In genomic region chr18:36131692-36132483, GRCh38 we compare ENCODE assay signal across 13 cellular contexts. TPM values are rescaled to one million over a fixed set of nuclear protein-coding genes. Genes with fewer than 3 reads are reported as not detected.
DNase-seq lines count a peak whose midpoint lies in the region; ATAC-seq, FAIRE-seq and TF ChIP-seq lines count a peak whose summit lies in the region.
"Had no signal": no experiment of that assay in that cellular context is flagged by ENCODE, and none has a peak within 500 bp of the region (broad histone marks: within the 10 kb centered on the region; RNA-seq: fewer than 3 reads in every experiment).

No MANE protein-coding gene starts in this region.

- 0 out of 7 replicates have a peak overlapping the region, but pooled peaks of 1 of the 3 experiments have one; percentile 28 for H3K27ac Mint-ChIP-seq in H9
- peak overlapping the region; percentile 80 for H3K27ac Mint-ChIP-seq in activated naive CD8-positive, alpha-beta T cell

- no peaks in the 10 kb centered on the region for H3K27me3 ChIP-seq in H9 (ENCODE audit: insufficient read depth, low read length)
- H3K27me3 ChIP-seq in liver (ENCODE audit: control insufficient read depth in 4 of 4, insufficient read depth in 4 of 4, low read length in 3 of 4): no peaks in the 10 kb centered on the region
- H3K27me3 ChIP-seq in esophagus muscularis mucosa: no peaks in the 10 kb centered on the region
- H3K27me3 ChIP-seq: gastrocnemius medialis had no signal

- H3K23ac ChIP-seq in H9 (ENCODE audit: insufficient read length, low read depth, low read length): no peak overlapping the region

- H3K4ac ChIP-seq in H9 (ENCODE audit: low read depth, low read length): no peak overlapping the region

- no peak overlapping the region for H3T11ph ChIP-seq in H9 (ENCODE audit: low read length)

- H3K9me3 ChIP-seq in A549 (no peaks in the 10 kb centered on the region), H9 (ENCODE audit: control insufficient read depth, low read depth, low read length) (no peaks in the 10 kb centered on the region), liver (ENCODE audit: control insufficient read depth in 4 of 4, low read length in 3 of 4) (no peaks in the 10 kb centered on the region), esophagus muscularis mucosa (no peaks in the 10 kb centered on the region)
- H3K9me3 ChIP-seq: gastrocnemius medialis had no signal

- H2AFZ ChIP-seq in H9 (ENCODE audit: low read length): no peak overlapping the region

- TF ChIP-seq CTCF in A549 (IDR thresholded peaks at IDR 0.05) (no peak), H9 (conservative IDR thresholded peaks at IDR 0.05) (no peak), liver (IDR thresholded peaks at IDR 0.05; ENCODE audit: low read depth, low read length, missing input control) (no peak), foreskin fibroblast (IDR thresholded peaks at IDR 0.05; ENCODE audit: low read depth, low read length) (no peak), esophagus muscularis mucosa (IDR thresholded peaks at IDR 0.05) (no peak)

- TF ChIP-seq POLR2A in A549 (IDR thresholded peaks at IDR 0.05; ENCODE audit: low read length) (no peak), esophagus muscularis mucosa (IDR thresholded peaks at IDR 0.05; ENCODE audit: low read depth) (no peak)

- H2BK5ac ChIP-seq in H9 (ENCODE audit: insufficient read length, low read length): no peak overlapping the region

- no peaks in the 10 kb centered on the region for H4K20me1 ChIP-seq in H9 (ENCODE audit: control insufficient read depth, insufficient read depth, insufficient read length)

- DNase-seq in A549 (ENCODE audit: low read depth in 1 of 2, low spot score in 1 of 2) (no peak), H9 (no peak), foreskin fibroblast (no peak), G401 (ENCODE audit: low spot score) (no peak), esophagus muscularis mucosa (ENCODE audit: extremely low spot score) (no peak)
- DNase-seq: activated CD4-positive, alpha-beta T cell treated with anti-CD3 and anti-CD28 coated beads, Interleukin-2, amount 50 U/mL, for 4 hours; gastrocnemius medialis; NCI-H2171; SHP77 had no signal

- no peak overlapping the region for H4K5ac ChIP-seq in H9 (ENCODE audit: insufficient read length, low read depth, low read length)

- H3K4me1 Mint-ChIP-seq in H9: peaks cover 29 to 34% of the 10 kb centered on the region in 2 experiments
- H3K4me1 Mint-ChIP-seq in activated naive CD8-positive, alpha-beta T cell (ENCODE audit: low read depth): peaks cover 58% of the 10 kb centered on the region

- H3K9ac ChIP-seq in H9 (ENCODE audit: extremely low read depth, insufficient read length, low read length) (no peak overlapping the region), liver (ENCODE audit: low read depth in 1 of 2, low read length in 2 of 2) (no peak overlapping the region)

- in situ Hi-C loops in G401 (cut with HindIII; ENCODE audit: low sequenced_read_pairs): no loop called here

- TF ChIP-seq EP300 in A549 (IDR thresholded peaks at IDR 0.05) (no peak), esophagus muscularis mucosa (IDR thresholded peaks at IDR 0.05) (no peak)

- peaks cover 5% of the 10 kb centered on the region for H3K79me1 ChIP-seq in H9 (ENCODE audit: insufficient read depth, low read depth, low read length, poor library complexity, severe bottlenecking)

- H2BK12ac ChIP-seq in H9 (ENCODE audit: insufficient read length, low read depth, low read length): no peak overlapping the region

- H3K27ac ChIP-seq in A549: no peak overlapping the region
- no peak overlapping the region for H3K27ac ChIP-seq in H9 (ENCODE audit: insufficient read length, low read depth, low read length)
- peak overlapping the region; percentile 28 to 99 for H3K27ac ChIP-seq in liver (ENCODE audit: low read depth in 1 of 2, low read length in 2 of 2)
- H3K27ac ChIP-seq in esophagus muscularis mucosa (replicated peaks in 1 of 4): no peak overlapping the region

- no peaks in the 10 kb centered on the region; the same call in 1 of the 2 replicates for H3K27me3 Mint-ChIP-seq in H9 (ENCODE audit: low read depth)
- H3K27me3 Mint-ChIP-seq in activated naive CD8-positive, alpha-beta T cell: no peaks in the 10 kb centered on the region

- ATAC-seq in A549 (no peak), GM19023 (IDR thresholded peaks at IDR 0.05; ENCODE audit: unreplicated experiment) (no peak)
- ATAC-seq: gastrocnemius medialis had no signal

- H3K4me2 ChIP-seq in A549 (peak overlapping the region; percentile 75), H9 (ENCODE audit: insufficient read depth, insufficient read length, low read length) (peak overlapping the region; percentile 62)

- H3K36me3 ChIP-seq in liver (ENCODE audit: control insufficient read depth in 4 of 4, insufficient read depth in 3 of 4, low read depth in 1 of 4, low read length in 3 of 4) (peaks cover 0 to 8% (median 3%) of the 10 kb centered on the region in 4 donors), esophagus muscularis mucosa (peaks cover 2 to 22% (median 11%) of the 10 kb centered on the region in 4 donors)

- peaks cover 18 to 26% (median 24%) of the 10 kb centered on the region in 3 experiments; a peak in 6 of 7 replicates for H3K36me3 Mint-ChIP-seq in H9 (ENCODE audit: insufficient read depth in 1 of 3, low read depth in 3 of 3)
- H3K36me3 Mint-ChIP-seq in activated naive CD8-positive, alpha-beta T cell: no peaks in the 10 kb centered on the region

- 88% methylated on average over 9 of the region's 9 CpGs for WGBS in A549 (ENCODE audit: missing lambda C conversion rate)
- WGBS in H9 (ENCODE audit: extremely low coverage, insufficient read length, low lambda C conversion rate): no CpG with 5 or more reads among the region's 9 CpGs
- 71% methylated on average over 9 of the region's 9 CpGs for WGBS in liver
- 91% methylated on average over 9 of the region's 9 CpGs for WGBS in esophagus muscularis mucosa

- H2BK120ac ChIP-seq in H9 (ENCODE audit: low read depth, low read length, poor library complexity, severe bottlenecking): no peak overlapping the region

- H2BK20ac ChIP-seq in H9 (ENCODE audit: low read depth, low read length, poor library complexity, severe bottlenecking): no peak overlapping the region

- no peak overlapping the region for H4K91ac ChIP-seq in H9 (ENCODE audit: insufficient read length, low read depth, low read length)

- H2AK5ac ChIP-seq in H9 (ENCODE audit: insufficient read length, low read length): no peak overlapping the region

- TF ChIP-seq RAD21 in A549 (conservative IDR thresholded peaks at IDR 0.05 in 1 of 2, IDR thresholded peaks at IDR 0.05 in 1 of 2): no peak
- peak; percentile 34 to 43 for TF ChIP-seq RAD21 in liver (IDR thresholded peaks at IDR 0.05)

- peak overlapping the region; percentile 95 to 96 for H3K4me3 Mint-ChIP-seq in H9
- H3K4me3 Mint-ChIP-seq in activated naive CD8-positive, alpha-beta T cell: peak overlapping the region; percentile 97

- peaks cover 13% of the 10 kb centered on the region; the same call in 2 of the 3 replicates for H3K4me1 ChIP-seq in A549
- peaks cover 5% of the 10 kb centered on the region; the same call in 1 of the 2 replicates for H3K4me1 ChIP-seq in H9 (ENCODE audit: insufficient read depth, low read length)
- peaks cover 4 to 41% (median 32%) of the 10 kb centered on the region in 4 donors for H3K4me1 ChIP-seq in liver (ENCODE audit: control insufficient read depth in 4 of 4, insufficient read depth in 4 of 4, low read length in 3 of 4)
- peaks cover 29 to 51% (median 38%) of the 10 kb centered on the region in 4 donors for H3K4me1 ChIP-seq in esophagus muscularis mucosa

- H3K4me3 ChIP-seq in A549 (no peak overlapping the region; the same call in 2 of the 3 replicates), liver (ENCODE audit: low read depth in 1 of 3, low read length in 3 of 3) (peak overlapping the region in 2 of 3 donors; percentile 80 to 82), foreskin fibroblast (ENCODE audit: low read depth in 1 of 2, low read length in 2 of 2) (peak overlapping the region in 1 of 2 donors; percentile 87), esophagus muscularis mucosa (peak overlapping the region in 2 of 4 donors; percentile 92 to 93)

- no peak overlapping the region for H3K56ac ChIP-seq in H9 (ENCODE audit: insufficient read length, low read depth, low read length)

- H3K9me3 Mint-ChIP-seq in H9: no peaks in the 10 kb centered on the region; a peak in 1 of 5 replicates
- no peaks in the 10 kb centered on the region for H3K9me3 Mint-ChIP-seq in activated naive CD8-positive, alpha-beta T cell (ENCODE audit: low read depth)
- H3K9me3 Mint-ChIP-seq: CD14-positive monocyte had no signal

- CTCF ChIA-PET in A549 (lab: Yijun Ruan, JAX): interaction anchor here (1.2 kb wide), 1 partner anchor 36 kb away, joined by 3 read pairs; no protein-coding TSS in a partner anchor

- intact Hi-C loops in esophagus muscularis mucosa (cut with DNase I): loop anchor here (10.0 kb wide), 1 partner anchor 107 kb away; no protein-coding TSS in a partner anchor

- FAIRE-seq in A549 (lab: Jason Lieb, UNC): no peak

- peaks cover 32% of the 10 kb centered on the region for H3K79me2 ChIP-seq in H9 (ENCODE audit: insufficient read depth, low read length)

- H2BK15ac ChIP-seq in H9 (ENCODE audit: low read depth, low read length): no peak overlapping the region

- no peak overlapping the region for H3K18ac ChIP-seq in H9 (ENCODE audit: insufficient read length, low read depth, low read length)

- H4K8ac ChIP-seq in H9 (replicated peaks; ENCODE audit: insufficient read length, low read depth, low read length): no peak overlapping the region

- POLR2A ChIA-PET in A549 (lab: Yijun Ruan, JAX): interaction anchor here (0.6 kb wide), 1 partner anchor 160 kb away, joined by 9 read pairs; no protein-coding TSS in a partner anchor

- no peak overlapping the region for H3K14ac ChIP-seq in H9 (ENCODE audit: insufficient read depth, low read length)

- H3K23me2 ChIP-seq in H9 (ENCODE audit: insufficient read length, low read depth, low read length, poor library complexity, severe bottlenecking): peaks cover 9% of the 10 kb centered on the region

RNA-seq across cellular contexts. Expression of gene ELP2, which starts 2.2 kb away (rescaled TPM):
- polyA plus RNA-seq in A549 (2011; rRNA removed): 68.8 and 73.4 TPM in 2 replicates
- polyA plus RNA-seq in A549 (2012; cell fraction: cytosol; rRNA removed): 16.5 and 18.1 TPM in 2 replicates
- polyA plus RNA-seq in A549 (2012; cell fraction: nucleus; rRNA removed): 25.9 and 36.5 TPM in 2 replicates
- 28.8 to 32.3 TPM (median 32.0 TPM) in 3 replicates for polyA plus RNA-seq in A549 (2017; fragmentation: RNase III; extraction: RNeasy Plus Mini Kit Qiagen cat#74134 plus additional on column Dnase treatment)
- polyA minus RNA-seq in A549 (2011; rRNA and poly(A)+ RNA removed): 60.2 and 76.3 TPM in 2 replicates
- total RNA-seq in H9 (2021): 129 and 137 TPM in 2 replicates
- total RNA-seq in liver: 10 to 100 TPM; 51.7 to 78.1 TPM
- 10 to 100 TPM; 27.3 to 50.0 TPM for polyA plus RNA-seq in liver
- total RNA-seq in G401 (2014; rRNA removed; shearing (Covaris generic)): 70.3 and 96.4 TPM in 2 replicates
- 10 to 100 TPM; 43.4 to 63.1 (median 48.2) TPM for total RNA-seq in esophagus muscularis mucosa

RNA-seq across cellular contexts. Expression of gene SLC39A6, which starts 2.7 kb away (rescaled TPM):
- polyA plus RNA-seq in A549 (2011; rRNA removed): 63.8 and 68.0 TPM in 2 replicates
- 30.8 and 39.0 TPM in 2 replicates for polyA plus RNA-seq in A549 (2012; cell fraction: cytosol; rRNA removed)
- polyA plus RNA-seq in A549 (2012; cell fraction: nucleus; rRNA removed): 23.6 and 28.9 TPM in 2 replicates
- polyA plus RNA-seq in A549 (2017; fragmentation: RNase III; extraction: RNeasy Plus Mini Kit Qiagen cat#74134 plus additional on column Dnase treatment): 49.1 to 50.8 TPM (median 50.5 TPM) in 3 replicates
- 50.1 and 54.6 TPM in 2 replicates for polyA minus RNA-seq in A549 (2011; rRNA and poly(A)+ RNA removed)
- 31.8 and 33.9 TPM in 2 replicates for total RNA-seq in H9 (2021)
- 10 to 100 TPM; 10.3 to 16.6 TPM for total RNA-seq in liver
- 1 to 10 TPM; 4.6 to 6.3 TPM for polyA plus RNA-seq in liver
- 53.5 and 69.7 TPM in 2 replicates for total RNA-seq in G401 (2014; rRNA removed; shearing (Covaris generic))
- total RNA-seq in esophagus muscularis mucosa: 10 to 100 TPM; 26.6 to 39.1 (median 33.5) TPM

RNA-seq across cellular contexts. Expression of gene MOCOS, which starts 55.4 kb away (rescaled TPM):
- polyA plus RNA-seq in A549 (2011; rRNA removed) (7.1 and 8.1 TPM in 2 replicates), A549 (2017; fragmentation: RNase III; extraction: RNeasy Plus Mini Kit Qiagen cat#74134 plus additional on column Dnase treatment) (2.7 to 3.3 TPM (median 3.2 TPM) in 3 replicates), liver (10 to 100 TPM; 13.0 to 20.9 TPM)
- 1.9 and 2.6 TPM in 2 replicates for polyA plus RNA-seq in A549 (2012; cell fraction: cytosol; rRNA removed)
- 2.6 and 3.0 TPM in 2 replicates for polyA plus RNA-seq in A549 (2012; cell fraction: nucleus; rRNA removed)
- polyA minus RNA-seq in A549 (2011; rRNA and poly(A)+ RNA removed): 13.2 and 14.1 TPM in 2 replicates
- total RNA-seq in H9 (2021) (5.2 and 6.0 TPM in 2 replicates), liver (10 to 100 TPM in 1 of 2 donors, 1 to 10 TPM in 1; 1.9 to 27.0 TPM), esophagus muscularis mucosa (1 to 10 TPM in 3 of 4 donors, under 1 TPM in 1; 0.98 to 1.7 (median 1.4) TPM)
- not detected in 2 replicates for total RNA-seq in G401 (2014; rRNA removed; shearing (Covaris generic))

Comparison
In these comparisons a context has a peak if more than half of its experiments do, and no peak if none do; other contexts are left out.
1. H3K27ac ChIP-seq: peak in liver (2 of 2); none in A549 (0 of 2), H9 (single experiment) and esophagus muscularis mucosa (0 of 4).